Comparison of ENCODE assay signal across 8 cellular contexts in the genomic region with DNA sequence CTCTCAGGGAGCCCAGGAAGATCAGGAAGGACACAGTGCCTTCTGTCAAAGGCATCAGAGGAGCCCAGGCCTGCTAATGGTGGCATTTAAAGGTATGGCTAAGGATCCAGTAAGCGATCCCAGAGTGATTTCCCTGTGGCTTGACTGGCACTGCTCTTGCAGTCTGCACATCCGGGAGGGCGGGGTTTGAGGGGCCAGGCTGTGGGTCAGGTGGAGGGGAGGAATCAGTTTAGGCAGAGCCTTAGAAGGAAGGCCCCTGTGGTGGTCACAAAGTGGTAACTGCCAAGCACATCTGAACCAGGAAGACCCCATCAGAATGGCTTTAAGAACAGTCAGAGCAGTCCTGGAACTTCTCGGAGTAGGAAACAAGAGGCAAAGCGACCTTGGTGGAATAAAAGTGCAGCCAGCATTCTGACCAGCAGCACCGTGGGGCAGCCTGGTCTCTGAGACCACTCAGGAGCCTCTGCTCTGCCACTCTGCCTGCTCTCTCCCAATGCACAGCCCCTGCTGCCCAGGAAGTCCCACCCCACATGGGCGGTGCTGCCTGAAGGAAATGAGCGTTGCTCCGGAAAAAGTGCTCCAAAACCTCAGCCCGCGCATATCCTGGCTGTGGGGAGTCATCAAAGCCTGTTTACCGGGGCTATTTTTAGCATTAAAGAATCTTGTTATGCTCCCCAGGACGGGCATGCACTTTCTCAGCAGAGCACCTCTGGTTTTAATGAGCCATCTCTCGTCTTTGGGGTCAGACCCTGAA. TPM values are rescaled to one million over a fixed set of nuclear protein-coding genes. Genes with fewer than 3 reads are reported as not detected.
DNase-seq lines count a peak whose midpoint lies in the region; ATAC-seq and TF ChIP-seq lines count a peak whose summit lies in the region.

No MANE protein-coding gene starts in this region.

- H3K4me1 ChIP-seq in Peyer's patch (peaks cover 0 to 13% (median 0%) of the 10 kb centered on the region in 4 donors), left lung (peaks cover 0 to 72% of the 10 kb centered on the region in 2 donors)

- H3K9me3 ChIP-seq in Peyer's patch (no peaks in the 10 kb centered on the region), left lung (no peaks in the 10 kb centered on the region)

- peaks cover 28% of the 10 kb centered on the region for H3K4me1 Mint-ChIP-seq in activated T-helper 17 cell treated with anti-CD3 and anti-CD28 coated beads, Interleukin-2, amount 50 U/mL, for 72 hours

- peaks cover 10% of the 10 kb centered on the region for H3K36me3 Mint-ChIP-seq in activated T-helper 17 cell treated with anti-CD3 and anti-CD28 coated beads, Interleukin-2, amount 50 U/mL, for 72 hours (ENCODE audit: low read depth)

- peak overlapping the region; percentile 92 for H3K4me3 Mint-ChIP-seq in activated T-helper 17 cell treated with anti-CD3 and anti-CD28 coated beads, Interleukin-2, amount 50 U/mL, for 72 hours

- ATAC-seq in activated T-helper 17 cell treated with anti-CD3 and anti-CD28 coated beads, Interleukin-2, amount 50 U/mL, for 72 hours (replicated peaks) = peak; percentile 95
- ATAC-seq in left lung (peak; percentile 53), GM21528 (IDR thresholded peaks at IDR 0.05; ENCODE audit: low FRiP score, unreplicated experiment) (no peak), GM19035 (IDR thresholded peaks at IDR 0.05; ENCODE audit: unreplicated experiment) (no peak)

- no peaks in the 10 kb centered on the region for H3K27me3 Mint-ChIP-seq in activated T-helper 17 cell treated with anti-CD3 and anti-CD28 coated beads, Interleukin-2, amount 50 U/mL, for 72 hours

- DNase-seq in Peyer's patch = peak in 2 of 3 donors; percentile 67 to 87
- peak; percentile 57 to 78 for DNase-seq in left lung
- peak; percentile 18 for DNase-seq in stimulated activated CD8-positive, alpha-beta memory T cell treated with anti-CD3 and anti-CD28 coated beads, Interleukin-15, amount 100 ng/mL, for 24 hours (ENCODE audit: low read depth)
- no peak for DNase-seq in Ammon's horn (ENCODE audit: low spot score)
- no peak for DNase-seq in germinal center (ENCODE audit: low spot score)

- TF ChIP-seq POLR2A in Peyer's patch (IDR thresholded peaks at IDR 0.05) = no peak

- H3K9me3 Mint-ChIP-seq in activated T-helper 17 cell treated with anti-CD3 and anti-CD28 coated beads, Interleukin-2, amount 50 U/mL, for 72 hours = no peaks in the 10 kb centered on the region

- peak overlapping the region in 1 of 4 donors; percentile 24 for H3K4me3 ChIP-seq in Peyer's patch
- H3K4me3 ChIP-seq in left lung = peak overlapping the region in 1 of 2 donors; percentile 13

- H3K27ac ChIP-seq in Peyer's patch (peak overlapping the region; percentile 61 to 82 (median 68)), left lung (peak overlapping the region; percentile 58 to 60)

- H3K27me3 ChIP-seq in Peyer's patch (no peaks in the 10 kb centered on the region), left lung (no peaks in the 10 kb centered on the region)

- TF ChIP-seq CTCF in Peyer's patch (IDR thresholded peaks at IDR 0.05) = no peak
- no peak for TF ChIP-seq CTCF in left lung (IDR thresholded peaks at IDR 0.05)

- H3K36me3 ChIP-seq in Peyer's patch = peaks cover 0 to 48% (median 0%) of the 10 kb centered on the region in 3 donors
- H3K36me3 ChIP-seq in left lung = peaks cover 0 to 68% of the 10 kb centered on the region in 2 donors

- peak overlapping the region; percentile 95 for H3K27ac Mint-ChIP-seq in activated T-helper 17 cell treated with anti-CD3 and anti-CD28 coated beads, Interleukin-2, amount 50 U/mL, for 72 hours

- intact Hi-C loops in left lung (cut with DNase I) = loop anchor here in 1 of 2 donors (10.0 kb wide), 1 partner anchor 47 kb away; no protein-coding TSS in a partner anchor

RNA-seq across cellular contexts. Expression of gene EPAS1, which starts 54.4 kb away (rescaled TPM):
- total RNA-seq in Peyer's patch (100 to 1,000 TPM; 114 to 240 (median 196) TPM), left lung (100 to 1,000 TPM; 590 to 962 TPM)
- total RNA-seq in activated T-helper 17 cell treated with anti-CD3 and anti-CD28 coated beads, Interleukin-2, amount 50 U/mL, for 72 hours = 100 to 1,000 TPM in 1 of 2 donors, 10 to 100 TPM in 1; 53.7 to 210 TPM

Comparison
In these comparisons a context has a peak if more than half of its experiments do, and no peak if none do; other contexts are left out.
1. DNase-seq: peak in Peyer's patch (2 of 3), left lung (2 of 2) and stimulated activated CD8-positive, alpha-beta memory T cell treated with anti-CD3 and anti-CD28 coated beads, Interleukin-15, amount 100 ng/mL, for 24 hours (single experiment); none in Ammon's horn (single experiment) and germinal center (single experiment).
2. ATAC-seq: peak in activated T-helper 17 cell treated with anti-CD3 and anti-CD28 coated beads, Interleukin-2, amount 50 U/mL, for 72 hours (single experiment) and left lung (single experiment); none in GM21528 (single experiment) and GM19035 (single experiment).